Comparison of ENCODE assay signal across 8 cellular contexts in genomic region chr19:44752816-44753618, GRCh38. TPM values are rescaled to one million over a fixed set of nuclear protein-coding genes. Genes with fewer than 3 reads are reported as not detected.
DNase-seq lines count a peak whose midpoint lies in the region; ATAC-seq and TF ChIP-seq lines count a peak whose summit lies in the region.

No MANE protein-coding gene starts in this region.

- no peak overlapping the region for H3K4ac ChIP-seq in trophoblast cell (ENCODE audit: low read depth, low read length)

- H3K27me3 Mint-ChIP-seq in type B pancreatic cell = peaks cover 54% of the 10 kb centered on the region

- H4K8ac ChIP-seq in trophoblast cell (ENCODE audit: low read depth, low read length) = no peak overlapping the region

- H3K27me3 ChIP-seq in SJCRH30 = no peaks in the 10 kb centered on the region
- H3K27me3 ChIP-seq in trophoblast cell (ENCODE audit: insufficient read depth, low read length) = peaks cover 26% of the 10 kb centered on the region

- no peak overlapping the region for H3K23ac ChIP-seq in trophoblast cell (ENCODE audit: low read length)

- H3K36me3 Mint-ChIP-seq in type B pancreatic cell = peaks cover 5% of the 10 kb centered on the region

- no peak overlapping the region for H4K12ac ChIP-seq in trophoblast cell (ENCODE audit: low read depth, low read length)

- intact Hi-C loops in Right ventricle myocardium inferior (cut with DNase I) = no loop called here

- peak; percentile 42 for ATAC-seq in GM21367 (IDR thresholded peaks at IDR 0.05; ENCODE audit: unreplicated experiment)
- ATAC-seq in Right ventricle myocardium inferior = peak; percentile 55

- H2BK12ac ChIP-seq in trophoblast cell (ENCODE audit: low read length) = no peak overlapping the region

- no peak overlapping the region for H2BK120ac ChIP-seq in trophoblast cell (ENCODE audit: insufficient read depth, low read length, poor library complexity)

- H3K36me3 ChIP-seq in SJCRH30 (peaks cover 7% of the 10 kb centered on the region; the same call in 1 of the 2 replicates), trophoblast cell (ENCODE audit: control insufficient read depth in 1 of 2, insufficient read depth in 2 of 2, low read length in 2 of 2) (no peaks in the 10 kb centered on the region)

- H3K4me2 ChIP-seq in trophoblast cell (ENCODE audit: low read length) = peak overlapping the region; percentile 38

- H3K4me1 ChIP-seq in SJCRH30 (peaks cover 20% of the 10 kb centered on the region), trophoblast cell (ENCODE audit: control insufficient read depth in 1 of 2, insufficient read depth in 2 of 2, low read length in 2 of 2) (peaks cover 21 to 26% of the 10 kb centered on the region in 2 experiments)

- H3K79me1 ChIP-seq in trophoblast cell (ENCODE audit: low read length) = peaks cover 6% of the 10 kb centered on the region

- no peak overlapping the region for H2AK5ac ChIP-seq in trophoblast cell (ENCODE audit: low read length)

- H3K27ac ChIP-seq in SJCRH30 = peak overlapping the region; percentile 83; the same call in 1 of the 2 replicates
- H3K27ac ChIP-seq in trophoblast cell (ENCODE audit: low read depth, low read length) = no peak overlapping the region

- no peaks in the 10 kb centered on the region for H3K79me2 ChIP-seq in trophoblast cell (ENCODE audit: control insufficient read depth, insufficient read depth, low read length, poor library complexity)

- peak overlapping the region; percentile 74 for H3K27ac Mint-ChIP-seq in type B pancreatic cell

- in situ Hi-C loops in Caki2 (cut with HindIII; ENCODE audit: low pct_unique_long_range_greater_than_20kb, low sequenced_read_pairs) = no loop called here

- H3K4me1 Mint-ChIP-seq in type B pancreatic cell (ENCODE audit: unreplicated experiment) = peaks cover 36% of the 10 kb centered on the region

- peak; percentile 21 for TF ChIP-seq CTCF in type B pancreatic cell (conservative IDR thresholded peaks at IDR 0.05)

- no peaks in the 10 kb centered on the region for H3K9me3 ChIP-seq in SJCRH30 (replicated peaks)
- peaks cover 5% of the 10 kb centered on the region for H3K9me3 ChIP-seq in trophoblast cell (ENCODE audit: insufficient read depth, low read depth, low read length)

- H3K4me3 Mint-ChIP-seq in type B pancreatic cell = peak overlapping the region; percentile 85

- H3K4me3 ChIP-seq in SJCRH30 (peak overlapping the region; percentile 57), trophoblast cell (ENCODE audit: low read depth, low read length) (no peak overlapping the region)

- no peak overlapping the region for H3K18ac ChIP-seq in trophoblast cell (ENCODE audit: low read length)

- H3K9me3 Mint-ChIP-seq in type B pancreatic cell = no peaks in the 10 kb centered on the region

- WGBS in trophoblast cell (ENCODE audit: extremely low coverage, insufficient coverage, insufficient read length) = no CpG with 5 or more reads among the region's 16 CpGs

- no peak overlapping the region for H2AFZ ChIP-seq in trophoblast cell (ENCODE audit: insufficient read depth, low read length, poor library complexity)

- no peak overlapping the region for H2BK5ac ChIP-seq in trophoblast cell (ENCODE audit: low read depth, low read length, poor library complexity)

- no peak overlapping the region for H3K9ac ChIP-seq in trophoblast cell (ENCODE audit: low read length)

- no peak overlapping the region for H4K91ac ChIP-seq in trophoblast cell (ENCODE audit: low read depth, low read length)

- DNase-seq in Caki2 (ENCODE audit: low read depth) = peak; percentile 92
- DNase-seq in HT1080 (ENCODE audit: low read depth) = peak; percentile 96
- peak; percentile 97 to 98 for DNase-seq in SJCRH30
- peak; percentile 95 for DNase-seq in activated naive CD4-positive, alpha-beta T cell treated with Interleukin-2 at 50 U/mL for 16 hours
- peak; percentile 96 for DNase-seq in Right ventricle myocardium inferior (ENCODE audit: missing footprints)
- DNase-seq in trophoblast cell = peak; percentile 90 to 92
- DNase-seq in type B pancreatic cell (ENCODE audit: extremely low spot score, unreplicated experiment) = no peak

- no peak overlapping the region for H3K14ac ChIP-seq in trophoblast cell (ENCODE audit: low read length)

RNA-seq across cellular contexts. Expression of gene BCL3, which starts 4.5 kb away (rescaled TPM):
- 0.95 and 4.2 TPM in 2 replicates for total RNA-seq in Caki2 (2014; rRNA removed; shearing (Covaris generic); ENCODE audit: low replicate concordance)
- total RNA-seq in HT1080 (2014; rRNA removed; shearing (Covaris generic)) = 4.0 and 5.2 TPM in 2 replicates
- polyA plus RNA-seq in HT1080 (2015; cell fraction: cytosol; rRNA removed) = 23.4 and 25.1 TPM in 2 replicates
- polyA plus RNA-seq in HT1080 (2015; cell fraction: nucleus; rRNA removed) = 27.8 and 30.2 TPM in 2 replicates
- 7.3 and 10.0 TPM in 2 replicates for total RNA-seq in SJCRH30 (2014; rRNA removed; shearing (Covaris generic))
- 18.3 TPM for total RNA-seq in Right ventricle myocardium inferior
- polyA plus RNA-seq in trophoblast cell (2013) = 1.7 and 2.0 TPM in 2 replicates
- 18.9 and 41.2 TPM in 2 replicates for total RNA-seq in type B pancreatic cell (ENCODE audit: low replicate concordance)

RNA-seq across cellular contexts. Expression of gene CBLC, which starts 24.7 kb away (rescaled TPM):
- not detected in 2 replicates for total RNA-seq in Caki2 (2014; rRNA removed; shearing (Covaris generic); ENCODE audit: low replicate concordance)
- total RNA-seq in HT1080 (2014; rRNA removed; shearing (Covaris generic)) = 0.33 TPM in 1 of 2 replicates, not detected in the other
- polyA plus RNA-seq in HT1080 (2015; cell fraction: cytosol; rRNA removed) = not detected in 2 replicates
- polyA plus RNA-seq in HT1080 (2015; cell fraction: nucleus; rRNA removed) = not detected in 2 replicates
- total RNA-seq in SJCRH30 (2014; rRNA removed; shearing (Covaris generic)) = not detected in 2 replicates
- total RNA-seq in Right ventricle myocardium inferior (not detected), type B pancreatic cell (ENCODE audit: low replicate concordance) (13.9 and 37.7 TPM in 2 replicates)
- polyA plus RNA-seq in trophoblast cell (2013) = 1.4 and 1.7 TPM in 2 replicates

RNA-seq across cellular contexts. Expression of gene CEACAM16, which starts 54.1 kb away (rescaled TPM):
- not detected in 2 replicates for total RNA-seq in Caki2 (2014; rRNA removed; shearing (Covaris generic); ENCODE audit: low replicate concordance)
- not detected in 2 replicates for total RNA-seq in HT1080 (2014; rRNA removed; shearing (Covaris generic))
- not detected in 2 replicates for polyA plus RNA-seq in HT1080 (2015; cell fraction: cytosol; rRNA removed)
- polyA plus RNA-seq in HT1080 (2015; cell fraction: nucleus; rRNA removed) = not detected in 2 replicates
- 0.18 and 0.73 TPM in 2 replicates for total RNA-seq in SJCRH30 (2014; rRNA removed; shearing (Covaris generic))
- total RNA-seq in Right ventricle myocardium inferior (not detected), type B pancreatic cell (ENCODE audit: low replicate concordance) (not detected in 2 replicates)
- polyA plus RNA-seq in trophoblast cell (2013) = not detected in 2 replicates

RNA-seq across cellular contexts. Expression of gene BCAM, which starts 55.9 kb away (rescaled TPM):
- total RNA-seq in Caki2 (2014; rRNA removed; shearing (Covaris generic); ENCODE audit: low replicate concordance) = 67.7 and 79.1 TPM in 2 replicates
- total RNA-seq in HT1080 (2014; rRNA removed; shearing (Covaris generic)) = 2.0 and 3.9 TPM in 2 replicates
- polyA plus RNA-seq in HT1080 (2015; cell fraction: cytosol; rRNA removed) = 2.6 and 4.3 TPM in 2 replicates
- polyA plus RNA-seq in HT1080 (2015; cell fraction: nucleus; rRNA removed) = 2.8 and 9.1 TPM in 2 replicates
- 15.5 and 15.9 TPM in 2 replicates for total RNA-seq in SJCRH30 (2014; rRNA removed; shearing (Covaris generic))
- 91.9 TPM for total RNA-seq in Right ventricle myocardium inferior
- 33.0 and 36.2 TPM in 2 replicates for polyA plus RNA-seq in trophoblast cell (2013)
- 105 and 124 TPM in 2 replicates for total RNA-seq in type B pancreatic cell (ENCODE audit: low replicate concordance)

Comparison
In these comparisons a context has a peak if more than half of its experiments do, and no peak if none do; other contexts are left out.
1. RNA of gene CBLC, which starts 24.7 kb away (total RNA-seq): 13.9 to 37.7 TPM in type B pancreatic cell; not detected in Caki2, 0.33 TPM in HT1080, not detected in SJCRH30 and not detected in Right ventricle myocardium inferior (single experiment); every median in the first group is over 10 times any median in the second.